ENCODE assay signal across 22 cellular contexts in the genomic region with DNA sequence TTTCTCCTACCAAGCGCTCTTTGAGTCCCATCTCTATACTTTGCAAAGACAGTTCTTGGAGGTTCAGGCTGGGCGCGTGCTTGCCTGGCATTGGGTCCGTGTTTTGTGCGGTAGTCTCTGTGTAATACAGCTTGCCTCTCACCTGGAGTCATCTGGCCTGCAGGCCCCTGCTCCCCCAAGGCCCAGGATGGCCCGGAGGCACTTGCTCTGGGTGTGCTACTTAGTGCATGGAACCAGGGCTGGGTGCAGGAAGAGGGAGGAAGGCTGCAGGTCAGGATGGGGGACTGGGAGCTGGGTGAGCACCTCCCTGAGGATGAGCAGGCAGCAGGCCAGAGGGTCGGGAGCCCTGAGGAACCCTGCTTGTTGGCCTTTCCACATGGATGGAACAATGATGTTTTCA.
DNase-seq lines count a peak whose midpoint lies in the region; ATAC-seq, FAIRE-seq and TF ChIP-seq lines count a peak whose summit lies in the region.
"Had no signal": no experiment of that assay in that cellular context is flagged by ENCODE, and none has a peak within 500 bp of the region (broad histone marks: within the 10 kb centered on the region; RNA-seq: fewer than 3 reads in every experiment).

No MANE protein-coding gene starts in this region.

- H3K4me1 ChIP-seq in H1 (replicated peaks in 1 of 4; ENCODE audit: control insufficient read depth in 3 of 4, insufficient read depth in 4 of 4, low read length in 3 of 4) = peaks cover 0 to 9% (median 0%) of the 10 kb centered on the region in 4 experiments; a peak in 1 of 7 replicates

- no peak overlapping the region for H3K4me3 Mint-ChIP-seq in activated naive CD4-positive, alpha-beta T cell treated with anti-CD3 and anti-CD28 coated beads, Interleukin-2, amount 50 U/mL, for 24 hours
- H3K4me3 Mint-ChIP-seq in activated naive CD4-positive, alpha-beta T cell treated with anti-CD3 and anti-CD28 coated beads for 36 hours = no peak overlapping the region
- peak overlapping the region; percentile 66 for H3K4me3 Mint-ChIP-seq in T-helper 17 cell
- H3K4me3 Mint-ChIP-seq: CD14-positive monocyte, type B pancreatic cell had no signal

- H3K23ac ChIP-seq in H1 (ENCODE audit: insufficient read length) = no peak overlapping the region

- H3K27ac Mint-ChIP-seq in activated naive CD4-positive, alpha-beta T cell treated with anti-CD3 and anti-CD28 coated beads, Interleukin-2, amount 50 U/mL, for 24 hours = peak overlapping the region; percentile 83
- no peak overlapping the region for H3K27ac Mint-ChIP-seq in activated naive CD4-positive, alpha-beta T cell treated with anti-CD3 and anti-CD28 coated beads for 36 hours
- peak overlapping the region; percentile 98 for H3K27ac Mint-ChIP-seq in T-helper 17 cell
- H3K27ac Mint-ChIP-seq: type B pancreatic cell had no signal

- H2BK12ac ChIP-seq in H1 (ENCODE audit: low read depth, low read length) = no peak overlapping the region

- no peaks in the 10 kb centered on the region for H4K20me1 ChIP-seq in H1 (replicated peaks in 1 of 2; ENCODE audit: control insufficient read depth in 1 of 2, insufficient read depth in 2 of 2, low read length in 2 of 2)

- H3K4me2 ChIP-seq in H1 (ENCODE audit: insufficient read depth in 1 of 2, low read depth in 2 of 2, low read length in 2 of 2) = no peak overlapping the region
- H3K4me2 ChIP-seq: hepatocyte had no signal

- H3K9me3 Mint-ChIP-seq in activated naive CD4-positive, alpha-beta T cell treated with anti-CD3 and anti-CD28 coated beads, Interleukin-2, amount 50 U/mL, for 24 hours = no peaks in the 10 kb centered on the region
- no peaks in the 10 kb centered on the region for H3K9me3 Mint-ChIP-seq in activated naive CD4-positive, alpha-beta T cell treated with anti-CD3 and anti-CD28 coated beads for 36 hours
- H3K9me3 Mint-ChIP-seq: type B pancreatic cell had no signal

- H3K23me2 ChIP-seq in H1 (ENCODE audit: low read depth, low read length) = no peaks in the 10 kb centered on the region

- H3K36me3 ChIP-seq in H1 (ENCODE audit: control insufficient read depth in 2 of 4, insufficient read depth in 4 of 4, low read length in 3 of 4) = no peaks in the 10 kb centered on the region; a peak in 1 of 8 replicates
- H3K36me3 ChIP-seq: MG63 had no signal

- H3K27me3 Mint-ChIP-seq in activated naive CD4-positive, alpha-beta T cell treated with anti-CD3 and anti-CD28 coated beads, Interleukin-2, amount 50 U/mL, for 24 hours = no peaks in the 10 kb centered on the region
- no peaks in the 10 kb centered on the region for H3K27me3 Mint-ChIP-seq in activated naive CD4-positive, alpha-beta T cell treated with anti-CD3 and anti-CD28 coated beads for 36 hours (ENCODE audit: low read depth)
- H3K27me3 Mint-ChIP-seq in T-helper 17 cell = no peaks in the 10 kb centered on the region

- no peak for DNase-seq in activated naive CD4-positive, alpha-beta T cell treated with anti-CD3 and anti-CD28 coated beads for 36 hours
- DNase-seq in T-helper 17 cell (no peak), H1 (ENCODE audit: low read depth in 1 of 2, low spot score in 2 of 2) (no peak), sciatic nerve (ENCODE audit: low spot score) (no peak), KG1 (lab: John Stamatoyannopoulos, UW) (no peak)
- DNase-seq: activated CD4-positive, alpha-beta T cell treated with anti-CD3 and anti-CD28 coated beads for 48 hours; activated CD8-positive, alpha-beta memory T cell treated with anti-CD3 and anti-CD28 coated beads, Interleukin-2, amount 50 U/mL, for 48 hours; anterior cingulate cortex; cortex of kidney; MG63; NCI-H2029 treated with DMSO at 0.1 percent for 48 hours; NCI-H69; stimulated activated CD4-positive, alpha-beta T cell treated with anti-CD3 and anti-CD28 coated beads, Interleukin-2, amount 100 ng/mL, for 24 hours had no signal

- TF ChIP-seq EP300 in H1 (IDR thresholded peaks at IDR 0.05; ENCODE audit: borderline replicate concordance in 1 of 2, low read depth in 2 of 2, low read length in 2 of 2) = no peak

- H3K18ac ChIP-seq in H1 (ENCODE audit: extremely low read depth, low read length) = no peak overlapping the region

- TF ChIP-seq RAD21 in H1 (IDR thresholded peaks at IDR 0.05 in 1 of 2, conservative IDR thresholded peaks at IDR 0.05 in 1 of 2; ENCODE audit: low read depth in 2 of 2, low read length in 2 of 2) = no peak

- no peak overlapping the region for H4K5ac ChIP-seq in H1 (ENCODE audit: insufficient read length, low read depth, low read length)

- no peak overlapping the region for H3K14ac ChIP-seq in H1 (ENCODE audit: insufficient read length)

- WGBS in H1 (ENCODE audit: extremely low coverage in 1 of 2, insufficient coverage in 1 of 2, insufficient read length in 1 of 2, insufficient replicate concordance in 2 of 2, low coverage in 1 of 2, low lambda C conversion rate in 2 of 2, missing lambda C conversion rate in 1 of 2), 2 experiments = 90% methylated on average over 7 of the region's 7 CpGs; no CpG with 5 or more reads in 1 of the 2 experiments

- H2AK5ac ChIP-seq in H1 (ENCODE audit: low read depth, low read length) = no peak overlapping the region

- 0 out of 2 replicates have a peak overlapping the region, but pooled peaks have one; percentile 9 for H4K8ac ChIP-seq in H1 (ENCODE audit: extremely low read depth, insufficient read depth, low read length)

- peaks cover 2% of the 10 kb centered on the region for H3K36me3 Mint-ChIP-seq in activated naive CD4-positive, alpha-beta T cell treated with anti-CD3 and anti-CD28 coated beads, Interleukin-2, amount 50 U/mL, for 24 hours
- H3K36me3 Mint-ChIP-seq in activated naive CD4-positive, alpha-beta T cell treated with anti-CD3 and anti-CD28 coated beads for 36 hours (ENCODE audit: low read depth) = no peaks in the 10 kb centered on the region
- H3K36me3 Mint-ChIP-seq in T-helper 17 cell (ENCODE audit: low read depth) = peaks cover 6% of the 10 kb centered on the region
- H3K36me3 Mint-ChIP-seq: CD14-positive monocyte, type B pancreatic cell had no signal

- H3K4me1 Mint-ChIP-seq in activated naive CD4-positive, alpha-beta T cell treated with anti-CD3 and anti-CD28 coated beads, Interleukin-2, amount 50 U/mL, for 24 hours = peaks cover 71% of the 10 kb centered on the region
- H3K4me1 Mint-ChIP-seq in activated naive CD4-positive, alpha-beta T cell treated with anti-CD3 and anti-CD28 coated beads for 36 hours (ENCODE audit: low read depth) = peaks cover 57% of the 10 kb centered on the region
- peaks cover 51% of the 10 kb centered on the region for H3K4me1 Mint-ChIP-seq in T-helper 17 cell

- H3K9me3 ChIP-seq in T-helper 17 cell (ENCODE audit: control insufficient read depth, low read length, poor library complexity, severe bottlenecking) = no peaks in the 10 kb centered on the region
- no peaks in the 10 kb centered on the region for H3K9me3 ChIP-seq in H1 (ENCODE audit: insufficient read depth in 2 of 2, low read depth in 1 of 2, low read length in 1 of 2)
- H3K9me3 ChIP-seq: gastroesophageal sphincter, MG63 had no signal

- no peak overlapping the region for H2BK5ac ChIP-seq in H1 (ENCODE audit: low read depth, low read length)

- no peaks in the 10 kb centered on the region for H3K79me1 ChIP-seq in H1 (ENCODE audit: low read depth, low read length)

- no peak overlapping the region for H3K27ac ChIP-seq in H1 (ENCODE audit: low read depth, low read length)
- H3K27ac ChIP-seq: gastroesophageal sphincter, hepatocyte, parathyroid adenoma had no signal

- intact Hi-C loops in activated naive CD4-positive, alpha-beta T cell treated with anti-CD3 and anti-CD28 coated beads for 36 hours (cut with micrococcal nuclease) = loop anchor here (2.0 to 10.0 kb wide), 6 partner anchors 25 to 602 kb away; a partner anchor contains a TSS
- intact Hi-C loops in sciatic nerve (cut with DNase I) = no loop called here

- no peak overlapping the region for H3K9ac ChIP-seq in H1 (replicated peaks in 1 of 4; ENCODE audit: extremely low read depth in 1 of 4, low read depth in 3 of 4, low read length in 3 of 4)
- H3K9ac ChIP-seq: parathyroid adenoma had no signal

- H3K27me3 ChIP-seq in H1 (replicated peaks in 1 of 4; ENCODE audit: control insufficient read depth in 3 of 4, extremely low read depth in 1 of 4, insufficient read depth in 3 of 4, low read length in 3 of 4) = no peaks in the 10 kb centered on the region; a peak in 1 of 7 replicates
- H3K27me3 ChIP-seq: gastroesophageal sphincter, hepatocyte, MG63 had no signal

- no peak overlapping the region for H4K91ac ChIP-seq in H1 (replicated peaks; ENCODE audit: insufficient read length, low read length)

- no peak overlapping the region for H3K4ac ChIP-seq in H1 (replicated peaks; ENCODE audit: insufficient read length, low read depth, low read length)

- no peak overlapping the region for H2AFZ ChIP-seq in H1 (ENCODE audit: low read length)
- H2AFZ ChIP-seq: hepatocyte, parathyroid adenoma had no signal

- CTCF ChIA-PET in activated naive CD4-positive, alpha-beta T cell treated with anti-CD3 and anti-CD28 coated beads for 36 hours (lab: Charles Lee) = interaction anchor here (1.5 kb wide), 1 partner anchor 123 kb away, joined by 3 read pairs; no protein-coding TSS in a partner anchor
- CTCF ChIA-PET in H1 (lab: Charles Lee; ENCODE audit: partially characterized antibody) = interaction anchor here (1.5 kb wide), 1 partner anchor 9 kb away, joined by 5 read pairs; no protein-coding TSS in a partner anchor

- H2BK20ac ChIP-seq in H1 (ENCODE audit: low read length) = no peak overlapping the region

- H2BK120ac ChIP-seq in H1 (replicated peaks; ENCODE audit: low read depth, low read length) = no peak overlapping the region

- H2BK15ac ChIP-seq in H1 (ENCODE audit: low read length) = no peak overlapping the region

- TF ChIP-seq CTCF in H1 (IDR thresholded peaks at IDR 0.05; ENCODE audit: control extremely low read depth in 1 of 3, insufficient read depth in 1 of 3, low read depth in 1 of 3, low read length in 3 of 3) = no peak

- no peak overlapping the region for H3K56ac ChIP-seq in H1 (replicated peaks; ENCODE audit: insufficient read length, low read depth, low read length)

- no peaks in the 10 kb centered on the region for H3K79me2 ChIP-seq in H1 (ENCODE audit: control insufficient read depth in 1 of 2, insufficient read depth in 2 of 2, low read length in 2 of 2)
- H3K79me2 ChIP-seq: hepatocyte had no signal

- no peak for TF ChIP-seq POLR2A in H1 (IDR thresholded peaks at IDR 0.05; ENCODE audit: control extremely low read depth in 1 of 2, low read depth in 2 of 2, low read length in 2 of 2)

- FAIRE-seq in H1 (lab: Jason Lieb, UNC) = no peak

- ATAC-seq in T-helper 17 cell = no peak
- ATAC-seq in sciatic nerve = no peak
- no peak for ATAC-seq in GM18868 (IDR thresholded peaks at IDR 0.05; ENCODE audit: unreplicated experiment)
- ATAC-seq: gastroesophageal sphincter, HCT116 had no signal

- POLR2A ChIA-PET in H1 (lab: Charles Lee; ENCODE audit: partially characterized antibody) = no interaction called here

- no peak overlapping the region for H3K4me3 ChIP-seq in H1 (ENCODE audit: extremely low read depth in 1 of 4, insufficient read depth in 2 of 4, low read depth in 3 of 4, low read length in 4 of 4)
- H3K4me3 ChIP-seq: gastroesophageal sphincter, hepatocyte, lung, MG63 had no signal

TF ChIP-seq in H1, 55 proteins besides CTCF, POLR2A, EP300 and RAD21 (continues in another document):
- TF ChIP-seq SIX5 (IDR thresholded peaks at IDR 0.05; ENCODE audit: low read depth, low read length) (no peak), CHD2 (IDR thresholded peaks at IDR 0.05; ENCODE audit: low read length) (no peak), CBX8 (IDR thresholded peaks at IDR 0.05; ENCODE audit: borderline replicate concordance, low read depth, low read length) (no peak)
